Comparison of ENCODE assay signal across 8 cellular contexts in the genomic region with DNA sequence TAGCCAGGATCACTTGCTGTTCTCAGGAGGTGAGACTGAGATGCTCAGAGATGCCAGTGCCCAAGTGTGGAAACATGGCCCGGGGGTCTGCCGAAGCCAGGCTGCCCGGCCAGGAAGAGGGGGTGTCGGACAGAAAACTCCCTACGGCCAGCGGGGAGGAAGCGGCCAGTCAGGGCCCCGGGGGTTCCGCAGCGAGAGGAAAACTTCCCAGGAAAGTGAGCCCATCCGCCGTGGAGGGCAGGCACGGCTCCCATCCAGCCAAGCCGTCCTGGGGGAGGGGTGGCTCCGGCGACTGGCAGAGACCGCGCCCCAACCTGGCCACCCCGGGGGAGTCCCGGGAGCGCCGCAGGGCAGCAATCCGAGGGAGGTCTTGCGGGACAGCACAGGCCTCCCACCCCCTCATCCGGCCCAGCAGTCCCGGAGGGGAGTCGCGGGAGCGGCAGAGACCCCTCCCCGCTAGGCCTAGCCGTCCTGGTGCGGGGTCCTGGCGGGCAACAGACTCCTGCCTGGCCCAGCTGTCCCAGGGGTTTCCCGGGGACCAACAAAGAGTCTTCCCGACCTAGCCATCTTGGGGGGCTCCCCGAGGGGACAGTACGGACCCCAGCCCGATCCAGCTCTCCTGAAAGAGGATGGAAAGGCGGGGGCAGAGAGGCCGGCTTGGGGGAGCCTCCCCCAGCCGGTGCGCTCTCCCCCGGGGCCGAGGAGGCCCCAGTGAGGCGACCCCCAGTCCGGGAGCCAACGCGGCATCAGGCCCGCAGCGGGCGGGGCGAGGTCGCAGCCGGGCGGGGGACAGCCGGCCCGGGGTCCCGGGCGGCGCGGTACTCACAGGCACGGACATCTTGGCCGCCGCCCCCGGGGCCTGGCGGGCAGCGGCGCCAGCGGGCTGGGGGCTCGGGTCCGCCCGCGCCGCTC. TPM values are rescaled to one million over a fixed set of nuclear protein-coding genes. Genes with fewer than 3 reads are reported as not detected.
DNase-seq lines count a peak whose midpoint lies in the region; ATAC-seq, FAIRE-seq and TF ChIP-seq lines count a peak whose summit lies in the region.

No MANE protein-coding gene starts in this region.

- FAIRE-seq in keratinocyte (lab: Jason Lieb, UNC): no peak

- TF ChIP-seq CTCF in ascending aorta (IDR thresholded peaks at IDR 0.05) (no peak), keratinocyte (optimal IDR thresholded peaks at IDR 0.05 in 1 of 3, IDR thresholded peaks at IDR 0.05 in 1 of 3, conservative IDR thresholded peaks at IDR 0.05 in 1 of 3; ENCODE audit: extremely low read depth in 1 of 3, insufficient read depth in 2 of 3, low read length in 3 of 3) (no peak)

- peak overlapping the region; percentile 90 to 95 for H3K27ac ChIP-seq in ascending aorta
- peak overlapping the region; percentile 80 for H3K27ac ChIP-seq in keratinocyte (ENCODE audit: control insufficient read depth, insufficient read depth, low read length)
- H3K27ac ChIP-seq in stomach smooth muscle (ENCODE audit: low read length): peak overlapping the region; percentile 85

- intact Hi-C loops in activated CD4-positive, alpha-beta T cell treated with anti-CD3 and anti-CD28 coated beads for 36 hours (cut with DNase I, micrococcal nuclease): no loop called here
- intact Hi-C loops in ascending aorta (cut with DNase I): loop anchor here (1.0 to 2.0 kb wide), 3 partner anchors 14 to 40 kb away; a partner anchor contains a TSS

- H3K4me3 ChIP-seq in ascending aorta (peak overlapping the region; percentile 76 to 86), keratinocyte (ENCODE audit: control insufficient read depth in 2 of 3, extremely low read depth in 1 of 3, insufficient read depth in 2 of 3, low read depth in 1 of 3, low read length in 3 of 3) (peak overlapping the region; percentile 64 to 96 (median 90)), stomach smooth muscle (ENCODE audit: low read length in 2 of 2) (peak overlapping the region; percentile 89 to 90)

- H3K9ac ChIP-seq in keratinocyte (ENCODE audit: control insufficient read depth, extremely low read depth, insufficient read depth, low read length) (peak overlapping the region; percentile 92), stomach smooth muscle (ENCODE audit: low read length in 2 of 2) (peak overlapping the region; percentile 87 to 99)

- H3K27me3 ChIP-seq in ascending aorta: no peaks in the 10 kb centered on the region
- H3K27me3 ChIP-seq in keratinocyte (ENCODE audit: control insufficient read depth, extremely low read depth, insufficient read depth, low read length): no peaks in the 10 kb centered on the region
- no peaks in the 10 kb centered on the region for H3K27me3 ChIP-seq in stomach smooth muscle (ENCODE audit: control insufficient read depth in 1 of 2, insufficient read depth in 2 of 2, low read length in 2 of 2)

- H3K9me1 ChIP-seq in keratinocyte (ENCODE audit: control insufficient read depth, extremely low read depth, insufficient read depth, low read length): peaks cover 8% of the 10 kb centered on the region

- H4K20me1 ChIP-seq in keratinocyte (ENCODE audit: control insufficient read depth, extremely low read depth, insufficient read depth, low read length): peaks cover 8% of the 10 kb centered on the region

- CTCF ChIA-PET in activated CD4-positive, alpha-beta T cell treated with anti-CD3 and anti-CD28 coated beads for 36 hours (lab: Charles Lee): interaction anchor here (0.7 kb wide), 1 partner anchor 120 kb away, joined by 4 read pairs; no protein-coding TSS in a partner anchor

- H3K4me3 Mint-ChIP-seq in activated CD4-positive, alpha-beta T cell treated with anti-CD3 and anti-CD28 coated beads for 36 hours: no peak overlapping the region

- H3K9me3 Mint-ChIP-seq in activated CD4-positive, alpha-beta T cell treated with anti-CD3 and anti-CD28 coated beads for 36 hours (ENCODE audit: low read depth): no peaks in the 10 kb centered on the region

- dilution Hi-C loops in keratinocyte (cut with MboI; ENCODE audit: extremely low pct_ligation_motif_present, low sequenced_read_pairs): no loop called here

- H2AFZ ChIP-seq in keratinocyte (ENCODE audit: control insufficient read depth, low read length): peak overlapping the region; percentile 30

- H3K36me3 ChIP-seq in ascending aorta (no peaks in the 10 kb centered on the region), keratinocyte (ENCODE audit: control insufficient read depth in 2 of 2, extremely low read depth in 1 of 2, insufficient read depth in 2 of 2, low read length in 2 of 2) (peaks cover 4 to 19% of the 10 kb centered on the region in 2 experiments), stomach smooth muscle (ENCODE audit: control insufficient read depth in 2 of 2, insufficient read depth in 2 of 2, low read length in 2 of 2) (no peaks in the 10 kb centered on the region)

- H3K4me2 ChIP-seq in keratinocyte (ENCODE audit: control insufficient read depth, extremely low read depth, insufficient read depth, low read depth, low read length): peak overlapping the region; percentile 70

- H3K4me1 ChIP-seq in ascending aorta (peaks cover 34 to 46% of the 10 kb centered on the region in 2 donors), keratinocyte (ENCODE audit: control insufficient read depth, extremely low read depth, insufficient read depth, low read length) (peaks cover 35% of the 10 kb centered on the region), stomach smooth muscle (ENCODE audit: control insufficient read depth, insufficient read depth, low read length) (peaks cover 59% of the 10 kb centered on the region)

- H3K9me3 ChIP-seq in ascending aorta (no peaks in the 10 kb centered on the region), keratinocyte (ENCODE audit: control insufficient read depth, low read depth, low read length) (no peaks in the 10 kb centered on the region), stomach smooth muscle (ENCODE audit: control insufficient read depth in 2 of 2, low read length in 2 of 2) (no peaks in the 10 kb centered on the region)

- H3K27ac Mint-ChIP-seq in activated CD4-positive, alpha-beta T cell treated with anti-CD3 and anti-CD28 coated beads for 36 hours: no peak overlapping the region

- peak; percentile 17 for ATAC-seq in activated CD4-positive, alpha-beta T cell treated with anti-CD3 and anti-CD28 coated beads for 36 hours
- ATAC-seq in HG02973 (IDR thresholded peaks at IDR 0.05; ENCODE audit: unreplicated experiment): peak; percentile 23

- no peaks in the 10 kb centered on the region for H3K36me3 Mint-ChIP-seq in activated CD4-positive, alpha-beta T cell treated with anti-CD3 and anti-CD28 coated beads for 36 hours (ENCODE audit: low read depth)

- peaks cover 20% of the 10 kb centered on the region for H3K27me3 Mint-ChIP-seq in activated CD4-positive, alpha-beta T cell treated with anti-CD3 and anti-CD28 coated beads for 36 hours

- POLR2A ChIA-PET in activated CD4-positive, alpha-beta T cell treated with anti-CD3 and anti-CD28 coated beads for 36 hours (lab: Charles Lee): interaction anchor here (0.5 kb wide), 1 partner anchor 11 kb away, joined by 4 read pairs; no protein-coding TSS in a partner anchor

- H3K79me2 ChIP-seq in keratinocyte (ENCODE audit: control insufficient read depth, insufficient read depth, low read length): peaks cover 58% of the 10 kb centered on the region

- DNase-seq in activated CD4-positive, alpha-beta T cell treated with anti-CD3 and anti-CD28 coated beads for 36 hours: peak; percentile 15
- no peak for DNase-seq in activated CD4-positive, alpha-beta T cell treated with anti-CD3 and anti-CD28 coated beads for 4 hours
- DNase-seq in ascending aorta (ENCODE audit: low spot score in 2 of 2): peak in 1 of 2 donors; percentile 72
- no peak for DNase-seq in keratinocyte (ENCODE audit: low read depth, low spot score)
- DNase-seq in kidney glomerular epithelial cell (lab: John Stamatoyannopoulos, UW): no peak
- no peak for DNase-seq in UCSD-AML1 (lab: John Stamatoyannopoulos, UW; ENCODE audit: unreplicated experiment)

- H3K4me1 Mint-ChIP-seq in activated CD4-positive, alpha-beta T cell treated with anti-CD3 and anti-CD28 coated beads for 36 hours: peaks cover 5% of the 10 kb centered on the region

RNA-seq across cellular contexts. Expression of a gene that starts 13.8 kb away (rescaled TPM):
- total RNA-seq in activated CD4-positive, alpha-beta T cell treated with anti-CD3 and anti-CD28 coated beads for 36 hours: 1 to 10 TPM in 1 of 2 experiments, under 1 TPM in 1; 0.98 to 1.7 TPM
- total RNA-seq in ascending aorta: 243 TPM
- polyA plus RNA-seq in keratinocyte: 17.8 to 31.2 TPM (median 23.0 TPM) in 3 replicates
- 5.9 TPM for polyA plus RNA-seq in keratinocyte (2011; ENCODE audit: low read depth)
- 17.0 and 40.3 TPM in 2 replicates for polyA plus RNA-seq in keratinocyte (2011; cell fraction: cytosol; rRNA removed)
- polyA plus RNA-seq in keratinocyte (2011; cell fraction: nucleus; rRNA removed): 69.0 and 79.0 TPM in 2 replicates
- polyA plus RNA-seq in keratinocyte (2012; ENCODE audit: low replicate concordance): 19.6 and 63.8 TPM in 2 replicates
- 11.9 to 55.2 TPM (median 18.5 TPM) in 3 replicates for polyA minus RNA-seq in keratinocyte
- polyA minus RNA-seq in keratinocyte (2011; cell fraction: cytosol; rRNA and poly(A)+ RNA removed): 51.2 TPM
- polyA minus RNA-seq in keratinocyte (2011; cell fraction: nucleus; rRNA and poly(A)+ RNA removed): 45.5 TPM in 2 replicates

RNA-seq across cellular contexts. Expression of a gene that starts 46.5 kb away (rescaled TPM):
- total RNA-seq in activated CD4-positive, alpha-beta T cell treated with anti-CD3 and anti-CD28 coated beads for 36 hours: not detected
- total RNA-seq in ascending aorta: not detected
- polyA plus RNA-seq in keratinocyte: not detected in 3 replicates
- not detected for polyA plus RNA-seq in keratinocyte (2011; ENCODE audit: low read depth)
- polyA plus RNA-seq in keratinocyte (2011; cell fraction: cytosol; rRNA removed): not detected in 2 replicates
- not detected in 2 replicates for polyA plus RNA-seq in keratinocyte (2011; cell fraction: nucleus; rRNA removed)
- 0.21 TPM in 1 of 2 replicates, not detected in the other for polyA plus RNA-seq in keratinocyte (2012; ENCODE audit: low replicate concordance)
- not detected in 3 replicates for polyA minus RNA-seq in keratinocyte
- polyA minus RNA-seq in keratinocyte (2011; cell fraction: cytosol; rRNA and poly(A)+ RNA removed): not detected
- not detected in 2 replicates for polyA minus RNA-seq in keratinocyte (2011; cell fraction: nucleus; rRNA and poly(A)+ RNA removed)

RNA-seq across cellular contexts. Expression of a gene that starts 58.3 kb away (rescaled TPM):
- total RNA-seq in activated CD4-positive, alpha-beta T cell treated with anti-CD3 and anti-CD28 coated beads for 36 hours: not detected
- not detected for total RNA-seq in ascending aorta
- not detected in 3 replicates for polyA plus RNA-seq in keratinocyte
- polyA plus RNA-seq in keratinocyte (2011; ENCODE audit: low read depth): not detected
- polyA plus RNA-seq in keratinocyte (2011; cell fraction: cytosol; rRNA removed): not detected in 2 replicates
- not detected in 2 replicates for polyA plus RNA-seq in keratinocyte (2011; cell fraction: nucleus; rRNA removed)
- not detected in 2 replicates for polyA plus RNA-seq in keratinocyte (2012; ENCODE audit: low replicate concordance)
- polyA minus RNA-seq in keratinocyte: not detected in 3 replicates
- polyA minus RNA-seq in keratinocyte (2011; cell fraction: cytosol; rRNA and poly(A)+ RNA removed): not detected
- polyA minus RNA-seq in keratinocyte (2011; cell fraction: nucleus; rRNA and poly(A)+ RNA removed): not detected in 2 replicates

Comparison
In these comparisons a context has a peak if more than half of its experiments do, and no peak if none do; other contexts are left out.
1. RNA of a gene that starts 13.8 kb away (total RNA-seq): 243 TPM in ascending aorta (single experiment); 0.98 to 1.7 TPM in activated CD4-positive, alpha-beta T cell treated with anti-CD3 and anti-CD28 coated beads for 36 hours; every median in the first group is over 10 times any median in the second.
2. Peak in every context shown above with its lines, with median percentiles within 50 percentile points of each other: H3K27ac ChIP-seq and H3K4me3 ChIP-seq.